1 cellular context compared by ENCODE assay signal in genomic region chr11:59807047-59807446, GRCh38.
TF ChIP-seq lines count a peak whose summit lies in the region.

No MANE protein-coding gene starts in this region.

TF ChIP-seq in K562, 482 proteins besides CTCF, POLR2A, EP300 and RAD21:
- TF ChIP-seq TARDBP (IDR thresholded peaks at IDR 0.05) = no peak
- TF ChIP-seq MCM2 (IDR thresholded peaks at IDR 0.05; ENCODE audit: low read depth) = no peak
- TF ChIP-seq NCOA6 (IDR thresholded peaks at IDR 0.05) = no peak
- 0 out of 2 replicates have a peak, but pooled peaks have one; percentile 16 for TF ChIP-seq RBFOX2 (IDR thresholded peaks at IDR 0.05; ENCODE audit: low read depth, low read length)
- no peak for TF ChIP-seq NELFE (IDR thresholded peaks at IDR 0.05; ENCODE audit: insufficient read depth, insufficient read length)
- TF ChIP-seq THRB (CRISPR knock-in tag; conservative IDR thresholded peaks at IDR 0.05) = 0 out of 2 replicates have a peak, but pooled peaks have one; percentile 66
- TF ChIP-seq SUPT5H (IDR thresholded peaks at IDR 0.05) = peak; percentile 43; the same call in 1 of the 2 replicates
- TF ChIP-seq OTX1 (CRISPR knock-in tag; IDR thresholded peaks at IDR 0.05) = peak; percentile 71; the same call in 1 of the 2 replicates
- TF ChIP-seq ERF (CRISPR knock-in tag; IDR thresholded peaks at IDR 0.05) = 0 out of 2 replicates have a peak, but pooled peaks have one; percentile 23
- no peak for TF ChIP-seq ZNF436 (CRISPR knock-in tag; IDR thresholded peaks at IDR 0.05)
